15 cellular contexts compared by ENCODE assay signal in the genomic region with DNA sequence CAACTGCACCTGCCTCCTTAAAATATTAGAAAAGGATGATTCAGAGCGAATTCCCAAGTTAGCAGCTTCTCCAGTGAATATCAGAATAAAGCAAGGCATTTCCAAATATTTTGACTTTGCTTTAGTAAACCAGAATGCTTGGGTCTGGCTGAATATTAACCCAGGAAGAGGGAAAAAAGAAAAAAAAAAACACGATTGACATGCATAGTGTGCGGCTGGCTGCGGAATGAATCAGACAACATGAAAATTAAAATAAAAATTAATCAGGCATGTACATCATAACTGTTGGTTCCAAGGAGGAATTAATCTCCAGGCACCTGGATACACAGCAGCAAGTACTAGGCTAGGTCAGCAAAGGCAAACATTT.
A peak's percentile ranks its signal among the peaks of the same experiment; 100 is the strongest.
DNase-seq lines count a peak whose midpoint lies in the region; ATAC-seq and TF ChIP-seq lines count a peak whose summit lies in the region.
"Had no signal": no experiment of that assay in that cellular context is flagged by ENCODE, and none has a peak within 500 bp of the region (broad histone marks: within the 10 kb centered on the region; RNA-seq: fewer than 3 reads in every experiment).

No MANE protein-coding gene starts in this region.

- no peaks in the 10 kb centered on the region for H3K27me3 ChIP-seq in iPS-18a (ENCODE audit: control insufficient read depth, insufficient read depth, low read length)
- H3K27me3 ChIP-seq: BE2C had no signal

- peak overlapping the region; percentile 86 for H3K27ac ChIP-seq in angular gyrus (ENCODE audit: low read depth, low read length)
- no peak overlapping the region for H3K27ac ChIP-seq in iPS-18a (ENCODE audit: low read length)

- H3K9me3 ChIP-seq in iPS-18a (ENCODE audit: control insufficient read depth, low read depth, low read length), result no peaks in the 10 kb centered on the region
- H3K9me3 ChIP-seq: BE2C had no signal

- peak overlapping the region; percentile 18 for H3K4me3 ChIP-seq in AG09309 (ENCODE audit: control insufficient read depth, low read depth, low read length)
- peak overlapping the region; percentile 55 for H3K4me3 ChIP-seq in iPS-18a (ENCODE audit: low read length)

- TF ChIP-seq CTCF in AG09309 (IDR thresholded peaks at IDR 0.05; ENCODE audit: control insufficient read depth, insufficient read depth, low read depth, low read length, missing control alignments) (no peak), osteocyte (IDR thresholded peaks at IDR 0.05) (no peak)

- ATAC-seq in GM18505 (IDR thresholded peaks at IDR 0.05; ENCODE audit: unreplicated experiment), result no peak
- ATAC-seq: activated naive CD8-positive, alpha-beta T cell treated with anti-CD3 and anti-CD28 coated beads, Interleukin-2, amount 50 U/mL, for 24 hours had no signal

- H3K36me3 ChIP-seq in iPS-18a (ENCODE audit: control insufficient read depth, low read depth, low read length), result no peaks in the 10 kb centered on the region
- H3K36me3 ChIP-seq: BE2C had no signal

- peaks cover 25% of the 10 kb centered on the region for H3K4me1 ChIP-seq in iPS-18a (ENCODE audit: control insufficient read depth, low read depth, low read length)
- H3K4me1 ChIP-seq: BE2C had no signal

- H3K9ac ChIP-seq in iPS-18a (ENCODE audit: low read length), result no peak overlapping the region

- H3K4me3 Mint-ChIP-seq in osteocyte (ENCODE audit: unreplicated experiment), result peak overlapping the region; percentile 71
- H3K4me3 Mint-ChIP-seq: activated naive CD8-positive, alpha-beta T cell treated with anti-CD3 and anti-CD28 coated beads, Interleukin-2, amount 50 U/mL, for 24 hours; IgD-negative memory B cell had no signal

- DNase-seq in AG09309 (ENCODE audit: low read depth) (no peak), osteocyte (ENCODE audit: extremely low spot score, unreplicated experiment) (no peak), activated gamma-delta T cell (lab: John Stamatoyannopoulos, UW) (no peak), D341Med (ENCODE audit: low spot score) (no peak), NCI-H748 treated with DMSO at 0.1 percent for 48 hours (lab: John Stamatoyannopoulos, UW) (no peak)
- DNase-seq: activated CD8-positive, alpha-beta memory T cell treated with anti-CD3 and anti-CD28 coated beads, Interleukin-2, amount 50 U/mL, for 48 hours; activated naive CD8-positive, alpha-beta T cell treated with anti-CD3 and anti-CD28 coated beads, Interleukin-2, amount 50 U/mL, for 24 hours; NCI-H226; stimulated activated CD4-positive, alpha-beta T cell treated with anti-CD3 and anti-CD28 coated beads, Interleukin-15, amount 100 ng/mL, for 24 hours had no signal

- H3K36me3 Mint-ChIP-seq in osteocyte (ENCODE audit: unreplicated experiment), result no peaks in the 10 kb centered on the region
- H3K36me3 Mint-ChIP-seq: IgD-negative memory B cell, WTC11 had no signal

- H3K4me1 Mint-ChIP-seq in osteocyte (ENCODE audit: unreplicated experiment), result peaks cover 48% of the 10 kb centered on the region
- H3K4me1 Mint-ChIP-seq: activated naive CD8-positive, alpha-beta T cell treated with anti-CD3 and anti-CD28 coated beads, Interleukin-2, amount 50 U/mL, for 24 hours had no signal

- H3K27ac Mint-ChIP-seq in osteocyte (ENCODE audit: unreplicated experiment), result peak overlapping the region; percentile 93
- H3K27ac Mint-ChIP-seq: activated naive CD8-positive, alpha-beta T cell treated with anti-CD3 and anti-CD28 coated beads, Interleukin-2, amount 50 U/mL, for 24 hours; IgD-negative memory B cell had no signal

- TF ChIP-seq POLR2A in GM18505 (IDR thresholded peaks at IDR 0.05; ENCODE audit: borderline replicate concordance, extremely low read depth, insufficient read depth, insufficient read length), result no peak

- peaks cover 3% of the 10 kb centered on the region for H3K9me3 Mint-ChIP-seq in osteocyte (ENCODE audit: unreplicated experiment)
- H3K9me3 Mint-ChIP-seq: WTC11 had no signal

- no peaks in the 10 kb centered on the region for H3K27me3 Mint-ChIP-seq in osteocyte (ENCODE audit: unreplicated experiment)
